ENCODE assay signal across 10 cellular contexts in genomic region chr11:119694334-119694733, GRCh38. TPM values are rescaled to one million over a fixed set of nuclear protein-coding genes. Genes with fewer than 3 reads are reported as not detected.
DNase-seq lines count a peak whose midpoint lies in the region; ATAC-seq and TF ChIP-seq lines count a peak whose summit lies in the region.
"Had no signal": no experiment of that assay in that cellular context is flagged by ENCODE, and none has a peak within 500 bp of the region (broad histone marks: within the 10 kb centered on the region; RNA-seq: fewer than 3 reads in every experiment).

No MANE protein-coding gene starts in this region.

- intact Hi-C loops in activated CD8-positive, alpha-beta T cell treated with anti-CD3 and anti-CD28 coated beads for 36 hours (cut with micrococcal nuclease), result no loop called here

- in situ Hi-C loops in HAP-1 (cut with MboI; ENCODE audit: low sequenced_read_pairs), result no loop called here

- H3K27ac ChIP-seq in OCI-LY1 (ENCODE audit: low read depth, low read length, poor library complexity, severe bottlenecking), result no peak overlapping the region
- H3K27ac ChIP-seq in esophagus (ENCODE audit: low read depth in 2 of 2, low read length in 1 of 2), result peak overlapping the region; percentile 97 to 99
- H3K27ac ChIP-seq in urinary bladder (ENCODE audit: low read depth), result peak overlapping the region; percentile 71

- POLR2A ChIA-PET in activated CD8-positive, alpha-beta T cell treated with anti-CD3 and anti-CD28 coated beads for 36 hours (lab: Charles Lee), result no interaction called here
- POLR2A ChIA-PET in activated CD8-positive, alpha-beta T cell treated with anti-CD3 and anti-CD28 coated beads, Interleukin-2, amount 10 ng/mL, durations not matched to agents 7 days and 5 days (lab: Charles Lee), result no interaction called here

- H3K27me3 Mint-ChIP-seq in activated CD8-positive, alpha-beta T cell treated with anti-CD3 and anti-CD28 coated beads for 36 hours, result no peaks in the 10 kb centered on the region
- peaks cover 4% of the 10 kb centered on the region for H3K27me3 Mint-ChIP-seq in activated CD8-positive, alpha-beta T cell treated with anti-CD3 and anti-CD28 coated beads, Interleukin-2, amount 10 ng/mL, durations not matched to agents 7 days and 5 days (ENCODE audit: low read depth)

- CTCF ChIA-PET in activated CD8-positive, alpha-beta T cell treated with anti-CD3 and anti-CD28 coated beads for 36 hours (lab: Charles Lee), result interaction anchor here (1.6 kb wide), 1 partner anchor 219 kb away, joined by 4 read pairs; no protein-coding TSS in a partner anchor
- CTCF ChIA-PET in activated CD8-positive, alpha-beta T cell treated with anti-CD3 and anti-CD28 coated beads, Interleukin-2, amount 10 ng/mL, durations not matched to agents 7 days and 5 days (lab: Charles Lee), result interaction anchor here (7.9 kb wide), 1 partner anchor 35 kb away, joined by 41 read pairs; the partner anchor contains the start of gene NECTIN1

- ATAC-seq in activated CD8-positive, alpha-beta T cell treated with anti-CD3 and anti-CD28 coated beads for 36 hours, result no peak
- ATAC-seq in activated CD8-positive, alpha-beta T cell treated with anti-CD3 and anti-CD28 coated beads, Interleukin-2, amount 10 ng/mL, durations not matched to agents 7 days and 5 days, result no peak

- H3K4me2 ChIP-seq in OCI-LY1 (ENCODE audit: low read length), result no peak overlapping the region

- H3K27ac Mint-ChIP-seq in activated CD8-positive, alpha-beta T cell treated with anti-CD3 and anti-CD28 coated beads for 36 hours, result no peak overlapping the region
- H3K27ac Mint-ChIP-seq in activated CD8-positive, alpha-beta T cell treated with anti-CD3 and anti-CD28 coated beads, Interleukin-2, amount 10 ng/mL, durations not matched to agents 7 days and 5 days, result no peak overlapping the region
- H3K27ac Mint-ChIP-seq: memory B cell had no signal

- WGBS in esophagus, 2 donors, result 48 to 54% methylated on average over 3 of the region's 3 CpGs
- 78% methylated on average over 3 of the region's 3 CpGs for WGBS in urinary bladder

- no peak overlapping the region for H2AFZ ChIP-seq in OCI-LY1 (ENCODE audit: low read length)

- no peaks in the 10 kb centered on the region for H3F3A ChIP-seq in OCI-LY1 (ENCODE audit: insufficient read depth, low read length)

- H3K4me1 ChIP-seq in OCI-LY1 (ENCODE audit: insufficient read depth, low read length, severe bottlenecking) (no peaks in the 10 kb centered on the region), esophagus (ENCODE audit: control insufficient read depth in 2 of 2, insufficient read depth in 2 of 2, low read length in 1 of 2) (peaks cover 6 to 66% of the 10 kb centered on the region in 2 donors), urinary bladder (ENCODE audit: insufficient read depth) (no peaks in the 10 kb centered on the region), HAP-1 (no peaks in the 10 kb centered on the region)

- no peak overlapping the region for H3K9ac ChIP-seq in OCI-LY1 (ENCODE audit: low read length)

- H3K27me3 ChIP-seq in OCI-LY1 (ENCODE audit: insufficient read depth, low read length) (peaks cover 4% of the 10 kb centered on the region; the same call in 1 of the 2 replicates), esophagus (ENCODE audit: control insufficient read depth in 1 of 2, insufficient read depth in 2 of 2, low read length in 2 of 2) (no peaks in the 10 kb centered on the region), HAP-1 (ENCODE audit: low read depth) (no peaks in the 10 kb centered on the region)

- TF ChIP-seq CTCF in activated CD8-positive, alpha-beta T cell treated with anti-CD3 and anti-CD28 coated beads for 36 hours (IDR thresholded peaks at IDR 0.05), result no peak
- TF ChIP-seq CTCF in OCI-LY1 (IDR thresholded peaks at IDR 0.05; ENCODE audit: low read length), result 0 out of 2 replicates have a peak, but pooled peaks have one; percentile 7

- DNase-seq in activated CD8-positive, alpha-beta T cell treated with anti-CD3 and anti-CD28 coated beads for 36 hours, result peak; percentile 35
- DNase-seq in activated CD8-positive, alpha-beta T cell treated with anti-CD3 and anti-CD28 coated beads, Interleukin-2, amount 10 ng/mL, durations not matched to agents 7 days and 5 days, result no peak
- DNase-seq in HAP-1 (ENCODE audit: low spot score in 2 of 2) (no peak), GM03348 (ENCODE audit: low spot score) (no peak)
- DNase-seq in activated CD8-positive, alpha-beta memory T cell treated with anti-CD3 and anti-CD28 coated beads, Interleukin-2, amount 50 U/mL, for 48 hours, result no peak
- DNase-seq: activated CD8-positive, alpha-beta memory T cell treated with anti-CD3 and anti-CD28 coated beads for 24 hours had no signal

- no peaks in the 10 kb centered on the region for H3K9me2 ChIP-seq in OCI-LY1 (ENCODE audit: low read depth, low read length)

- H3K4me3 Mint-ChIP-seq in activated CD8-positive, alpha-beta T cell treated with anti-CD3 and anti-CD28 coated beads for 36 hours, result no peak overlapping the region
- H3K4me3 Mint-ChIP-seq in activated CD8-positive, alpha-beta T cell treated with anti-CD3 and anti-CD28 coated beads, Interleukin-2, amount 10 ng/mL, durations not matched to agents 7 days and 5 days, result no peak overlapping the region
- H3K4me3 Mint-ChIP-seq: memory B cell had no signal

- H3K4me3 ChIP-seq in OCI-LY1 (ENCODE audit: low read depth, low read length, poor library complexity, severe bottlenecking) (no peak overlapping the region), esophagus (ENCODE audit: low read depth in 1 of 2, low read length in 2 of 2) (no peak overlapping the region), urinary bladder (ENCODE audit: low read depth, low read length) (no peak overlapping the region), HAP-1 (no peak overlapping the region)

- H3K4me1 Mint-ChIP-seq in activated CD8-positive, alpha-beta T cell treated with anti-CD3 and anti-CD28 coated beads for 36 hours (ENCODE audit: low read depth), result peaks cover 20% of the 10 kb centered on the region
- H3K4me1 Mint-ChIP-seq in activated CD8-positive, alpha-beta T cell treated with anti-CD3 and anti-CD28 coated beads, Interleukin-2, amount 10 ng/mL, durations not matched to agents 7 days and 5 days (ENCODE audit: low read depth), result peaks cover 33% of the 10 kb centered on the region
- H3K4me1 Mint-ChIP-seq: memory B cell had no signal

- H3K9me3 Mint-ChIP-seq in activated CD8-positive, alpha-beta T cell treated with anti-CD3 and anti-CD28 coated beads for 36 hours, result no peaks in the 10 kb centered on the region
- H3K9me3 Mint-ChIP-seq in activated CD8-positive, alpha-beta T cell treated with anti-CD3 and anti-CD28 coated beads, Interleukin-2, amount 10 ng/mL, durations not matched to agents 7 days and 5 days (ENCODE audit: insufficient read depth), result no peaks in the 10 kb centered on the region
- H3K9me3 Mint-ChIP-seq: memory B cell had no signal

- H3K36me3 Mint-ChIP-seq in activated CD8-positive, alpha-beta T cell treated with anti-CD3 and anti-CD28 coated beads for 36 hours (ENCODE audit: low read depth), result no peaks in the 10 kb centered on the region
- no peaks in the 10 kb centered on the region for H3K36me3 Mint-ChIP-seq in activated CD8-positive, alpha-beta T cell treated with anti-CD3 and anti-CD28 coated beads, Interleukin-2, amount 10 ng/mL, durations not matched to agents 7 days and 5 days (ENCODE audit: low read depth)
- H3K36me3 Mint-ChIP-seq: memory B cell had no signal

- no peaks in the 10 kb centered on the region for H4K20me1 ChIP-seq in OCI-LY1 (ENCODE audit: insufficient read depth, low read length)

- H3K79me2 ChIP-seq in OCI-LY1 (ENCODE audit: insufficient read depth, low read length), result no peaks in the 10 kb centered on the region

- H3K9me3 ChIP-seq in OCI-LY1 (ENCODE audit: low read length) (no peaks in the 10 kb centered on the region), esophagus (ENCODE audit: control insufficient read depth in 2 of 2, insufficient read depth in 1 of 2, low read depth in 1 of 2, low read length in 1 of 2) (no peaks in the 10 kb centered on the region), HAP-1 (no peaks in the 10 kb centered on the region)

- H3K36me3 ChIP-seq in OCI-LY1 (ENCODE audit: insufficient read depth, low read length) (no peaks in the 10 kb centered on the region), esophagus (ENCODE audit: control insufficient read depth in 2 of 2, insufficient read depth in 2 of 2, low read length in 1 of 2) (no peaks in the 10 kb centered on the region), urinary bladder (ENCODE audit: insufficient read depth) (no peaks in the 10 kb centered on the region), HAP-1 (replicated peaks) (no peaks in the 10 kb centered on the region)

RNA-seq across cellular contexts. Expression of gene NECTIN1, which starts 34.7 kb away (rescaled TPM):
- total RNA-seq in activated CD8-positive, alpha-beta T cell treated with anti-CD3 and anti-CD28 coated beads for 36 hours, result 1 to 10 TPM; 2.6 to 3.8 TPM
- under 1 TPM; 0.34 to 0.39 TPM for total RNA-seq in activated CD8-positive, alpha-beta T cell treated with anti-CD3 and anti-CD28 coated beads, Interleukin-2, amount 10 ng/mL, durations not matched to agents 7 days and 5 days
- polyA plus RNA-seq in esophagus, result 10 to 100 TPM; 79.6 to 89.9 TPM
- total RNA-seq in urinary bladder, result 18.1 TPM
- 17.6 TPM for polyA plus RNA-seq in urinary bladder
